8 cellular contexts compared by ENCODE assay signal in genomic region chr1:36223373-36223995, GRCh38. TPM values are rescaled to one million over a fixed set of nuclear protein-coding genes. Genes with fewer than 3 reads are reported as not detected.
DNase-seq lines count a peak whose midpoint lies in the region; ATAC-seq and TF ChIP-seq lines count a peak whose summit lies in the region.

No MANE protein-coding gene starts in this region.

- 1 to 2% methylated on average over 16 of the region's 16 CpGs for WGBS in sigmoid colon, 2 donors

- peak; percentile 4 to 41 (median 17) for DNase-seq in stimulated activated CD4-positive, alpha-beta T cell treated with anti-CD3 and anti-CD28 coated beads, Interleukin-12 subunit alpha, Interleukin-12 subunit beta, amount 100 ng/mL, for 48 hours (ENCODE audit: low read depth in 2 of 3, low spot score in 1 of 3)
- no peak for DNase-seq in stimulated activated CD4-positive, alpha-beta T cell treated with anti-CD3 and anti-CD28 coated beads, Interleukin-4, amount 100 ng/mL, for 1 hour
- DNase-seq in NCI-H510A (lab: John Stamatoyannopoulos, UW) (peak; percentile 38), left ventricle myocardium superior (no peak), sigmoid colon (no peak), HPDE6-E6E7 (ENCODE audit: extremely low spot score) (no peak)

- peak overlapping the region; percentile 54 to 89 (median 76) for H3K4me3 ChIP-seq in sigmoid colon

- H3K9me3 ChIP-seq in sigmoid colon, result no peaks in the 10 kb centered on the region

- H3K4me3 Mint-ChIP-seq in activated naive CD4-positive, alpha-beta T cell treated with anti-CD3 and anti-CD28 coated beads, Interleukin-2, amount 50 U/mL, for 24 hours, result peak overlapping the region; percentile 92

- peak; percentile 10 for ATAC-seq in HG02610 (IDR thresholded peaks at IDR 0.05; ENCODE audit: unreplicated experiment)
- ATAC-seq in left ventricle myocardium superior, result peak; percentile 24

- no peak for TF ChIP-seq CTCF in sigmoid colon (IDR thresholded peaks at IDR 0.05)

- H3K36me3 ChIP-seq in sigmoid colon, result peaks cover 0 to 8% (median 0%) of the 10 kb centered on the region in 4 donors

- H3K27me3 Mint-ChIP-seq in activated naive CD4-positive, alpha-beta T cell treated with anti-CD3 and anti-CD28 coated beads, Interleukin-2, amount 50 U/mL, for 24 hours, result no peaks in the 10 kb centered on the region

- peak overlapping the region; percentile 92 to 99 (median 96) for H3K27ac ChIP-seq in sigmoid colon

- H3K4me1 Mint-ChIP-seq in activated naive CD4-positive, alpha-beta T cell treated with anti-CD3 and anti-CD28 coated beads, Interleukin-2, amount 50 U/mL, for 24 hours, result peaks cover 30% of the 10 kb centered on the region

- no peak for TF ChIP-seq POLR2A in sigmoid colon (IDR thresholded peaks at IDR 0.05)

- intact Hi-C loops in left ventricle myocardium superior (cut with micrococcal nuclease) (no loop called here), sigmoid colon (cut with DNase I) (loop anchor here (5.0 kb wide), 1 partner anchor 36 kb away; no protein-coding TSS in a partner anchor)

- H3K36me3 Mint-ChIP-seq in activated naive CD4-positive, alpha-beta T cell treated with anti-CD3 and anti-CD28 coated beads, Interleukin-2, amount 50 U/mL, for 24 hours, result peaks cover 9% of the 10 kb centered on the region

- no peaks in the 10 kb centered on the region for H3K9me3 Mint-ChIP-seq in activated naive CD4-positive, alpha-beta T cell treated with anti-CD3 and anti-CD28 coated beads, Interleukin-2, amount 50 U/mL, for 24 hours

- H3K27ac Mint-ChIP-seq in activated naive CD4-positive, alpha-beta T cell treated with anti-CD3 and anti-CD28 coated beads, Interleukin-2, amount 50 U/mL, for 24 hours, result peak overlapping the region; percentile 97

- H3K4me1 ChIP-seq in sigmoid colon, result peaks cover 0 to 47% (median 42%) of the 10 kb centered on the region in 4 donors

- no peaks in the 10 kb centered on the region for H3K27me3 ChIP-seq in sigmoid colon

- TF ChIP-seq EP300 in sigmoid colon (IDR thresholded peaks at IDR 0.05), result no peak

RNA-seq across cellular contexts. Expression of gene THRAP3, which starts 0.8 kb away (rescaled TPM):
- total RNA-seq in left ventricle myocardium superior (67.9 TPM), sigmoid colon (100 to 1,000 TPM in 1 of 4 donors, 10 to 100 TPM in 3; 77.8 to 104 (median 89.9) TPM)
- 10 to 100 TPM; 25.4 to 52.0 (median 30.6) TPM for polyA plus RNA-seq in sigmoid colon

Comparison
In these comparisons a context has a peak if more than half of its experiments do, and no peak if none do; other contexts are left out.
1. DNase-seq: peak in stimulated activated CD4-positive, alpha-beta T cell treated with anti-CD3 and anti-CD28 coated beads, Interleukin-12 subunit alpha, Interleukin-12 subunit beta, amount 100 ng/mL, for 48 hours (3 of 3) and NCI-H510A (single experiment); none in stimulated activated CD4-positive, alpha-beta T cell treated with anti-CD3 and anti-CD28 coated beads, Interleukin-4, amount 100 ng/mL, for 1 hour (single experiment), left ventricle myocardium superior (single experiment), sigmoid colon (single experiment) and HPDE6-E6E7 (single experiment).